Comparison of ENCODE assay signal across 8 cellular contexts in genomic region chr3:136787226-136787793, GRCh38. TPM values are rescaled to one million over a fixed set of nuclear protein-coding genes. Genes with fewer than 3 reads are reported as not detected.
A peak's percentile ranks its signal among the peaks of the same experiment; 100 is the strongest.
DNase-seq lines count a peak whose midpoint lies in the region; ATAC-seq and TF ChIP-seq lines count a peak whose summit lies in the region.

No MANE protein-coding gene starts in this region.

- no peak overlapping the region for H3K4me3 Mint-ChIP-seq in endodermal cell

- H3K27ac ChIP-seq in SU-DHL-6 (ENCODE audit: low read depth, low read length) = no peak overlapping the region
- peak overlapping the region; percentile 58 for H3K27ac ChIP-seq in endodermal cell (ENCODE audit: low read depth, low read length)

- peaks cover 11% of the 10 kb centered on the region for H3K27me3 Mint-ChIP-seq in endodermal cell (ENCODE audit: insufficient read depth)

- no peaks in the 10 kb centered on the region for H3K36me3 ChIP-seq in SU-DHL-6 (ENCODE audit: low read length)
- H3K36me3 ChIP-seq in endodermal cell (ENCODE audit: control insufficient read depth, insufficient read depth, low read length) = no peaks in the 10 kb centered on the region

- no peaks in the 10 kb centered on the region for H3K9me3 Mint-ChIP-seq in endodermal cell

- WGBS in endodermal cell (ENCODE audit: insufficient coverage in 1 of 2, insufficient read length in 1 of 2), 2 experiments = 80 to 92% methylated on average over 3 of the region's 3 CpGs

- no peaks in the 10 kb centered on the region for H3K9me2 ChIP-seq in SU-DHL-6 (replicated peaks; ENCODE audit: insufficient read depth, low read length)

- H3K36me3 Mint-ChIP-seq in endodermal cell (ENCODE audit: low read depth) = no peaks in the 10 kb centered on the region

- no peak overlapping the region for H3K4me3 ChIP-seq in SU-DHL-6 (ENCODE audit: insufficient read depth, low read length, poor library complexity, severe bottlenecking)
- no peak overlapping the region for H3K4me3 ChIP-seq in endodermal cell (ENCODE audit: low read length)

- peaks cover 17% of the 10 kb centered on the region for H3K4me1 Mint-ChIP-seq in endodermal cell

- DNase-seq in activated T-cell treated with anti-CD3 and anti-CD28 coated beads for 24 hours (ENCODE audit: low read depth) (peak; percentile 1), endodermal cell (no peak), omental fat pad (ENCODE audit: low spot score) (no peak), iPS-NIHi7 (ENCODE audit: extremely low spot score) (no peak), retina (no peak)
- DNase-seq in activated T-cell treated with anti-CD3 and anti-CD28 coated beads, Interleukin-2, amount 50 U/mL, for 1 hour = no peak

- H3K9me3 ChIP-seq in SU-DHL-6 (ENCODE audit: insufficient read depth, low read length) (no peaks in the 10 kb centered on the region), endodermal cell (ENCODE audit: control insufficient read depth, low read length) (peaks cover 5% of the 10 kb centered on the region)

- peak; percentile 83 for ATAC-seq in HG02852 (IDR thresholded peaks at IDR 0.05; ENCODE audit: unreplicated experiment)
- peak; percentile 45 for ATAC-seq in omental fat pad (ENCODE audit: low FRiP score)

- no peaks in the 10 kb centered on the region for H4K20me1 ChIP-seq in SU-DHL-6 (ENCODE audit: low read depth, low read length)

- no peaks in the 10 kb centered on the region for H3K79me2 ChIP-seq in SU-DHL-6 (ENCODE audit: insufficient read depth, low read length)

- TF ChIP-seq CTCF in SU-DHL-6 (IDR thresholded peaks at IDR 0.05; ENCODE audit: insufficient read depth, low read length, poor library complexity, severe bottlenecking) (no peak), endodermal cell (conservative IDR thresholded peaks at IDR 0.05) (no peak), omental fat pad (IDR thresholded peaks at IDR 0.05) (no peak)

- H3K27me3 ChIP-seq in SU-DHL-6 (ENCODE audit: low read length) (no peaks in the 10 kb centered on the region), endodermal cell (ENCODE audit: control insufficient read depth, insufficient read depth, low read length, poor library complexity, severe bottlenecking) (no peaks in the 10 kb centered on the region)

- no peaks in the 10 kb centered on the region for H3K4me1 ChIP-seq in endodermal cell (ENCODE audit: control insufficient read depth, insufficient read depth, low read length)

- H2AFZ ChIP-seq in SU-DHL-6 (ENCODE audit: low read depth, low read length, severe bottlenecking) = peak overlapping the region; percentile 61

- H3K27ac Mint-ChIP-seq in endodermal cell = peak overlapping the region; percentile 42

- H3K9ac ChIP-seq in SU-DHL-6 (ENCODE audit: low read length) = peak overlapping the region; percentile 3; the same call in 1 of the 2 replicates
- H3K9ac ChIP-seq in endodermal cell (ENCODE audit: extremely low read depth, low read length, poor library complexity, severe bottlenecking) = no peak overlapping the region

- peak overlapping the region; percentile 30 for H3K4me2 ChIP-seq in SU-DHL-6 (ENCODE audit: low read depth, low read length, poor library complexity, severe bottlenecking)

- no peaks in the 10 kb centered on the region for H3F3A ChIP-seq in SU-DHL-6 (ENCODE audit: insufficient read depth)

RNA-seq across cellular contexts. Expression of gene SLC35G2, which starts 31.6 kb away (rescaled TPM):
- total RNA-seq in endodermal cell = 1 to 10 TPM in 1 of 2 donors, under 1 TPM in 1; 0.77 to 1.4 TPM
- polyA plus RNA-seq in endodermal cell (2013, experiment 1 of 2) = 5.0 TPM
- polyA plus RNA-seq in endodermal cell (2013, experiment 2 of 2) = 4.9 TPM
- 10 to 100 TPM in 3 of 4 donors, 1 to 10 TPM in 1; 9.1 to 27.8 (median 11.6) TPM for total RNA-seq in omental fat pad

RNA-seq across cellular contexts. Expression of gene STAG1, which starts 35.1 kb away (rescaled TPM):
- total RNA-seq in endodermal cell = 10 to 100 TPM; 26.8 to 29.8 TPM
- polyA plus RNA-seq in endodermal cell (2013, experiment 1 of 2) = 20.2 TPM
- 22.0 TPM for polyA plus RNA-seq in endodermal cell (2013, experiment 2 of 2)
- 10 to 100 TPM; 37.6 to 57.5 (median 41.6) TPM for total RNA-seq in omental fat pad

Comparison
In these comparisons a context has a peak if more than half of its experiments do, and no peak if none do; other contexts are left out.
1. RNA of gene SLC35G2, which starts 31.6 kb away (total RNA-seq): 9.1 to 27.8 TPM in omental fat pad; 0.77 to 1.4 TPM in endodermal cell; every median in the first group is over 4 times any median in the second.